In genomic region chr2:68645523-68645922, GRCh38 we compare ENCODE assay signal across 1 cellular context.
TF ChIP-seq lines count a peak whose summit lies in the region.

No MANE protein-coding gene starts in this region.

TF ChIP-seq in HepG2, 621 proteins besides CTCF, POLR2A, EP300 and RAD21:
- TF ChIP-seq SIN3A (IDR thresholded peaks at IDR 0.05; ENCODE audit: borderline replicate concordance, low read depth, low read length) (no peak), FUBP1 (CRISPR knock-in tag; IDR thresholded peaks at IDR 0.05; ENCODE audit: borderline replicate concordance) (no peak), ZMYM2 (CRISPR knock-in tag; IDR thresholded peaks at IDR 0.05) (no peak), SRF (IDR thresholded peaks at IDR 0.05; ENCODE audit: low read depth, low read length) (no peak), ZKSCAN1 (IDR thresholded peaks at IDR 0.05; ENCODE audit: low read length) (no peak), MTERF4 (CRISPR knock-in tag; IDR thresholded peaks at IDR 0.05) (no peak), TRAFD1 (CRISPR knock-in tag; IDR thresholded peaks at IDR 0.05; ENCODE audit: borderline replicate concordance) (no peak), FOXJ3 (CRISPR knock-in tag; IDR thresholded peaks at IDR 0.05; ENCODE audit: borderline replicate concordance) (no peak), ZNF549 (CRISPR knock-in tag; IDR thresholded peaks at IDR 0.05) (no peak), ZBED4 (CRISPR knock-in tag; IDR thresholded peaks at IDR 0.05; ENCODE audit: borderline replicate concordance) (no peak), KMT2B (CRISPR knock-in tag; IDR thresholded peaks at IDR 0.05) (no peak), RFX3 (CRISPR knock-in tag; IDR thresholded peaks at IDR 0.05) (no peak), DDIT3 (CRISPR knock-in tag; IDR thresholded peaks at IDR 0.05) (no peak), SYNCRIP (IDR thresholded peaks at IDR 0.05; ENCODE audit: insufficient read depth, low read depth, low read length) (no peak), SNAPC2 (CRISPR knock-in tag; IDR thresholded peaks at IDR 0.05) (no peak), ZNF3 (CRISPR knock-in tag; IDR thresholded peaks at IDR 0.05) (no peak), SAP130 (CRISPR knock-in tag; IDR thresholded peaks at IDR 0.05; ENCODE audit: low read depth) (no peak), ZNF672 (CRISPR knock-in tag; IDR thresholded peaks at IDR 0.05) (no peak), ASH2L (IDR thresholded peaks at IDR 0.05; ENCODE audit: insufficient read length, low read depth, low read length) (no peak)
